24 cellular contexts compared by ENCODE assay signal in genomic region chr1:109751531-109752260, GRCh38. TPM values are rescaled to one million over a fixed set of nuclear protein-coding genes. Genes with fewer than 3 reads are reported as not detected.
DNase-seq lines count a peak whose midpoint lies in the region; ATAC-seq and TF ChIP-seq lines count a peak whose summit lies in the region.
"Had no signal": no experiment of that assay in that cellular context is flagged by ENCODE, and none has a peak within 500 bp of the region (broad histone marks: within the 10 kb centered on the region; RNA-seq: fewer than 3 reads in every experiment).

No MANE protein-coding gene starts in this region.

- H3K36me3 ChIP-seq in H7 (replicated peaks; ENCODE audit: control insufficient read depth, insufficient read depth, low read length) = no peaks in the 10 kb centered on the region
- H3K36me3 ChIP-seq in spleen = no peaks in the 10 kb centered on the region
- H3K36me3 ChIP-seq: BE2C, MG63 had no signal

- no peaks in the 10 kb centered on the region for H3K4me1 ChIP-seq in spleen
- H3K4me1 ChIP-seq: BE2C had no signal

- no peaks in the 10 kb centered on the region; the same call in 1 of the 2 replicates for H3K27me3 ChIP-seq in H7 (ENCODE audit: control insufficient read depth, insufficient read depth, low read length)
- peaks cover 0 to 20% (median 0%) of the 10 kb centered on the region in 7 donors for H3K27me3 ChIP-seq in spleen (replicated peaks in 1 of 7)
- H3K27me3 ChIP-seq: BE2C had no signal

- no peak for TF ChIP-seq CTCF in spleen (IDR thresholded peaks at IDR 0.05 in 8 of 11, conservative IDR thresholded peaks at IDR 0.05 in 3 of 11)

- H3K4me3 ChIP-seq in H7 (ENCODE audit: insufficient read depth, low read depth, low read length) (no peak overlapping the region), spleen (no peak overlapping the region)
- H3K4me3 ChIP-seq: MG63 had no signal

- peak; percentile 3 for DNase-seq in activated CD4-positive, alpha-beta T cell treated with anti-CD3 and anti-CD28 coated beads for 1 hour
- DNase-seq in activated CD4-positive, alpha-beta T cell treated with anti-CD3 and anti-CD28 coated beads, Interleukin-2, amount 10 ng/mL, durations not matched to agents 24 days and 14 days = no peak
- DNase-seq in H7 (peak; percentile 16), mucosa of gallbladder (ENCODE audit: low spot score) (peak; percentile 9), spleen (peak; percentile 39), SIG-M5 (lab: John Stamatoyannopoulos, UW) (no peak)
- DNase-seq: 8988T, ACHN, BE2C, Calu3, DND-41, GOT3, HCEC 1CT, IMR-90, KG1, MG63, NCI-H1105 treated with DMSO at 0.1 percent for 48 hours, NCI-H2029, NCI-H446, NCI-H526, RPMI8226, SHP77 had no signal

- peaks cover 25% of the 10 kb centered on the region for H3K27me3 Mint-ChIP-seq in activated CD4-positive, alpha-beta T cell treated with anti-CD3 and anti-CD28 coated beads, Interleukin-2, amount 10 ng/mL, durations not matched to agents 24 days and 14 days

- no peak for TF ChIP-seq POLR2A in spleen (IDR thresholded peaks at IDR 0.05)

- ATAC-seq in GM21723 (IDR thresholded peaks at IDR 0.05; ENCODE audit: unreplicated experiment) = no peak
- ATAC-seq in HG03159 (IDR thresholded peaks at IDR 0.05; ENCODE audit: unreplicated experiment) = no peak

- no peak overlapping the region for H3K27ac ChIP-seq in spleen

- H3K27ac Mint-ChIP-seq in activated CD4-positive, alpha-beta T cell treated with anti-CD3 and anti-CD28 coated beads, Interleukin-2, amount 10 ng/mL, durations not matched to agents 24 days and 14 days = no peak overlapping the region

- H3K4me3 Mint-ChIP-seq in activated CD4-positive, alpha-beta T cell treated with anti-CD3 and anti-CD28 coated beads, Interleukin-2, amount 10 ng/mL, durations not matched to agents 24 days and 14 days = no peak overlapping the region

- 79 to 90% (median 82%) methylated on average over 12 of the region's 12 CpGs for WGBS in spleen, 5 donors

- H3K9me3 Mint-ChIP-seq in activated CD4-positive, alpha-beta T cell treated with anti-CD3 and anti-CD28 coated beads, Interleukin-2, amount 10 ng/mL, durations not matched to agents 24 days and 14 days = no peaks in the 10 kb centered on the region

- no peaks in the 10 kb centered on the region for H3K9me3 ChIP-seq in spleen
- H3K9me3 ChIP-seq: BE2C had no signal

- H3K36me3 Mint-ChIP-seq in activated CD4-positive, alpha-beta T cell treated with anti-CD3 and anti-CD28 coated beads, Interleukin-2, amount 10 ng/mL, durations not matched to agents 24 days and 14 days (ENCODE audit: low read depth) = no peaks in the 10 kb centered on the region

- intact Hi-C loops in activated CD4-positive, alpha-beta T cell treated with anti-CD3 and anti-CD28 coated beads, Interleukin-2, amount 10 ng/mL, durations not matched to agents 24 days and 14 days (cut with micrococcal nuclease) = no loop called here
- intact Hi-C loops in spleen (cut with DNase I; ENCODE audit: low total_unique reads) = no loop called here

- no peaks in the 10 kb centered on the region for H3K4me1 Mint-ChIP-seq in activated CD4-positive, alpha-beta T cell treated with anti-CD3 and anti-CD28 coated beads, Interleukin-2, amount 10 ng/mL, durations not matched to agents 24 days and 14 days

RNA-seq across cellular contexts. Expression of gene GSTM3, which starts 10.9 kb away (rescaled TPM):
- total RNA-seq in activated CD4-positive, alpha-beta T cell treated with anti-CD3 and anti-CD28 coated beads, Interleukin-2, amount 10 ng/mL, durations not matched to agents 24 days and 14 days = 12.4 and 13.0 TPM in 2 replicates
- total RNA-seq in H7 (2014; rRNA removed; shearing (Covaris generic)) = 24.7 and 27.3 TPM in 2 replicates
- 40.6 TPM for total RNA-seq in mucosa of gallbladder
- 10 to 100 TPM in 6 of 7 donors, 1 to 10 TPM in 1; 8.9 to 42.4 (median 21.9) TPM for total RNA-seq in spleen
- polyA plus RNA-seq in spleen = 10 to 100 TPM; 11.2 to 44.0 (median 16.9) TPM

RNA-seq across cellular contexts. Expression of gene EPS8L3, which starts 12.0 kb away (rescaled TPM):
- not detected in 2 replicates for total RNA-seq in activated CD4-positive, alpha-beta T cell treated with anti-CD3 and anti-CD28 coated beads, Interleukin-2, amount 10 ng/mL, durations not matched to agents 24 days and 14 days
- not detected in 2 replicates for total RNA-seq in H7 (2014; rRNA removed; shearing (Covaris generic))
- total RNA-seq in mucosa of gallbladder (459 TPM), spleen (1 to 10 TPM in 1 of 7 donors, not detected in 6; 1.2 TPM)
- not detected for polyA plus RNA-seq in spleen
- total RNA-seq: IMR-90 had no signal
- polyA plus RNA-seq: IMR-90 had no signal

RNA-seq across cellular contexts. Expression of gene GSTM5, which starts 39.6 kb away (rescaled TPM):
- 0.07 TPM in 1 of 2 replicates, not detected in the other for total RNA-seq in activated CD4-positive, alpha-beta T cell treated with anti-CD3 and anti-CD28 coated beads, Interleukin-2, amount 10 ng/mL, durations not matched to agents 24 days and 14 days
- not detected in 2 replicates for total RNA-seq in H7 (2014; rRNA removed; shearing (Covaris generic))
- total RNA-seq in mucosa of gallbladder = 32.8 TPM
- 10 to 100 TPM in 1 of 7 donors, 1 to 10 TPM in 6; 1.4 to 13.1 (median 3.7) TPM for total RNA-seq in spleen
- polyA plus RNA-seq in spleen = 1 to 10 TPM; 2.8 to 4.2 (median 3.4) TPM
- total RNA-seq: Calu3 had no signal

Comparison
In these comparisons a context has a peak if more than half of its experiments do, and no peak if none do; other contexts are left out.
1. DNase-seq: peak in activated CD4-positive, alpha-beta T cell treated with anti-CD3 and anti-CD28 coated beads for 1 hour (single experiment), H7 (single experiment), mucosa of gallbladder (single experiment) and spleen (single experiment); none in activated CD4-positive, alpha-beta T cell treated with anti-CD3 and anti-CD28 coated beads, Interleukin-2, amount 10 ng/mL, durations not matched to agents 24 days and 14 days (single experiment) and SIG-M5 (single experiment).
2. RNA of gene EPS8L3, which starts 12.0 kb away (total RNA-seq): 459 TPM in mucosa of gallbladder (single experiment); not detected in activated CD4-positive, alpha-beta T cell treated with anti-CD3 and anti-CD28 coated beads, Interleukin-2, amount 10 ng/mL, durations not matched to agents 24 days and 14 days, not detected in H7 and 1.2 TPM in spleen; every median in the first group is over 100 times any median in the second.